8 cellular contexts compared by ENCODE assay signal in the genomic region with DNA sequence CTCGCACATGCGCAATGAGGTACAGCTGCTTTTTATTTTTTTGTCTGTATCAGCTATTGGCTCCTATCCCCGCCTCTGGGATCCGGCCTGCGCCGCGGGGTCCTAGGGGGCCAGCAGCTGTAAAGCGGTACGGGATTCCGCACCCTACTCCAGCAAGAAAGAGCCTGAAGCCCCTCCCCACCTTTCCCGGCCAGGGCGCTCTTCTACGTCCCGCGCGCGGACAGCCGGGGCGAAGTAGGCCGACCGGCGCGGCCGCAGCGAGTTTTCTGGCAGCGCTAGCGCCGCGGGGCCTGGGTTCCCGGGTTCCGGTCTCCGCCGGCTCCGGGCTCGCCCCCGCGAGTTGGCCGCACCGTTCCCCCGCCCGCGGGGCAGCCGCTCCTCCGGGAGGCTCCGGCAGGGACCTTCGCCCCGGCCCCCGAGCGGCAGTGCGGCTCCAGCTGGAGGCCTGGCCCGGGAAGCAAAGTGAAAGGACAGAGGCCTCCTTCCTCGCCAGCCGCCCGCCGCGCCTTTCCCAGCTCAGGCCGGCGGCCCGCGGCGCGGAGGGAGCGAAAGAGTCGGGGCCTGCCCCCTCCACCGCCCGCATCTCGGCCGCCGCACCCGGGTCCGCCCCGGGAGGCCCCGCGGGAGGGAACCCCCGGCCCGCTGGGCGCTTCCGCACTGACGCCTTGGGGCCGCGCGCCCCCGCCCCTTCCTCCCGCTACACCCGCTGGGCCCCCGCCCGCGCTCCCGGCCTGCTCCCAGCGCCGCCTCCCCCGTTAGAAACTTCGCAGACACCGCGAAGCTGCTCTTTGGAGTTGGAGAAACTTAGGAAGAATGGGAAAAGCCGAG.
DNase-seq lines count a peak whose midpoint lies in the region; ATAC-seq and TF ChIP-seq lines count a peak whose summit lies in the region.

No MANE protein-coding gene starts in this region.

- H3K4me3 Mint-ChIP-seq in memory B cell: peak overlapping the region; percentile 90

- H3K4me1 ChIP-seq in endocrine pancreas (ENCODE audit: control insufficient read depth, insufficient read depth, low read length) (peaks cover 7% of the 10 kb centered on the region), subcutaneous abdominal adipose tissue (ENCODE audit: control insufficient read depth in 5 of 5, insufficient read depth in 5 of 5, low read length in 5 of 5) (peaks cover 1 to 35% (median 26%) of the 10 kb centered on the region in 5 donors)

- H3K9me3 ChIP-seq in endocrine pancreas (ENCODE audit: control insufficient read depth, low read length): no peaks in the 10 kb centered on the region
- H3K9me3 ChIP-seq in subcutaneous abdominal adipose tissue (ENCODE audit: control insufficient read depth in 5 of 5, low read length in 5 of 5): no peaks in the 10 kb centered on the region

- peak; percentile 64 for TF ChIP-seq POLR2A in GM15510 (IDR thresholded peaks at IDR 0.05; ENCODE audit: borderline replicate concordance, extremely low read depth, insufficient read length)

- H3K36me3 ChIP-seq in endocrine pancreas (ENCODE audit: control insufficient read depth, insufficient read depth, low read length): no peaks in the 10 kb centered on the region
- no peaks in the 10 kb centered on the region for H3K36me3 ChIP-seq in subcutaneous abdominal adipose tissue (ENCODE audit: control insufficient read depth in 5 of 5, insufficient read depth in 5 of 5, low read length in 5 of 5)

- peak overlapping the region; percentile 95 for H3K4me3 ChIP-seq in endocrine pancreas (ENCODE audit: control insufficient read depth, insufficient read depth, low read length)
- H3K4me3 ChIP-seq in subcutaneous abdominal adipose tissue (ENCODE audit: low read depth in 1 of 5, low read length in 5 of 5): peak overlapping the region; percentile 31 to 77 (median 73)

- H3K27me3 ChIP-seq in endocrine pancreas (ENCODE audit: control insufficient read depth, insufficient read depth, low read length) (peaks cover 7% of the 10 kb centered on the region), subcutaneous abdominal adipose tissue (ENCODE audit: control insufficient read depth in 5 of 5, insufficient read depth in 4 of 5, low read length in 5 of 5) (peaks cover 61 to 78% (median 72%) of the 10 kb centered on the region in 5 donors)

- no peaks in the 10 kb centered on the region for H3K36me3 Mint-ChIP-seq in memory B cell

- ATAC-seq in HG02884 (IDR thresholded peaks at IDR 0.05; ENCODE audit: unreplicated experiment): peak; percentile 44
- peak; percentile 46 for ATAC-seq in memory B cell (ENCODE audit: low read depth)

- peaks cover 1% of the 10 kb centered on the region for H3K9me3 Mint-ChIP-seq in memory B cell

- DNase-seq in AG08395 (ENCODE audit: low spot score) (peak; percentile 76), NCI-H2107 (lab: John Stamatoyannopoulos, UW) (peak; percentile 19), memory B cell (ENCODE audit: low spot score in 2 of 2) (peak; percentile 68 to 83)
- DNase-seq in activated CD4-positive, alpha-beta T cell treated with anti-CD3 and anti-CD28 coated beads, Interleukin-2, amount 50 U/mL, for 48 hours: peak; percentile 58 to 65

- H3K9ac ChIP-seq in endocrine pancreas (ENCODE audit: control insufficient read depth, insufficient read depth, low read length) (peak overlapping the region; percentile 93), subcutaneous abdominal adipose tissue (ENCODE audit: low read length in 5 of 5) (peak overlapping the region in 4 of 5 donors; percentile 81 to 95 (median 92))

- peak overlapping the region; percentile 90 for H3K27ac Mint-ChIP-seq in memory B cell

- peaks cover 7% of the 10 kb centered on the region for H3K4me1 Mint-ChIP-seq in memory B cell

- peaks cover 6% of the 10 kb centered on the region for H3K27me3 Mint-ChIP-seq in memory B cell

- peak overlapping the region; percentile 79 for H3K27ac ChIP-seq in subcutaneous abdominal adipose tissue (ENCODE audit: low read depth, low read length)

Comparison
In these comparisons a context has a peak if more than half of its experiments do, and no peak if none do; other contexts are left out.
1. Peak in every context shown above with its lines: DNase-seq, ATAC-seq, H3K4me3 ChIP-seq and H3K27ac ChIP-seq.
2. DNase-seq: peak in every context shown above with its lines; median percentile 76 in AG08395; 76 in memory B cell; 62 in activated CD4-positive, alpha-beta T cell treated with anti-CD3 and anti-CD28 coated beads, Interleukin-2, amount 50 U/mL, for 48 hours; 19 in NCI-H2107.